1 cellular context compared by ENCODE assay signal in genomic region chr5:14238272-14238671, GRCh38.
TF ChIP-seq lines count a peak whose summit lies in the region.

No MANE protein-coding gene starts in this region.

TF ChIP-seq in H1, 55 proteins besides CTCF, POLR2A, EP300 and RAD21:
- no peak for TF ChIP-seq KDM5A (IDR thresholded peaks at IDR 0.05; ENCODE audit: low read length)
TF ChIP-seq in H1: peak in this region for 0.
